Comparison of ENCODE assay signal across 8 cellular contexts in the genomic region with DNA sequence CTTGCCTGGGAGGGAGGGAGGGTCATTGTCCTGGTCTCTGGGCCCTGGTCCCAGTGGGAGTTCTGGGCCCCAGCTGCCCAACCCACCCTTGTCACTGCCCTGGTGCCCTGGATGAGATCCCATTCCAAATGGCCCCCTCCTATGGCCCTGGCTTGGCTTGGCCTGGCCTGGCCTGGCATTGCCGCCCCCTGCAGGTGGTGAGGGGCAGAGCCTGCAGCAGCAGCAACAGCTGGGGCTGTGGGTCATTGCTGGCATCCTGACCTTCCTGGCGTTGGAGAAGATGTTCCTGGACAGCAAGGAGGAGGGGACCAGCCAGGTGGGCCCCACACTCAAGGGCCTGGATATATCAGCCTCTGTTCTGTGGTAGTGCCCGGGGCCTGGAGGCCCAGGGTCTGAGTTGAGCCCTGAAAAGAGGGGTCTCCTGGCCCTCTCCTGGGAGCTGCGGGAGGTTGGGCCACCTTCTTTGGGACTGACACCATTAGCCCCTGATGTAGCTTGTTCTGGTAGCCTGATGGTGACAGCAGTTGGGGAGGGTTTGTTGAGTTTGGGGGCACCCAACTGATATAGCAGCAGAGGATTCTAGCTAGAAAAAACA. TPM values are rescaled to one million over a fixed set of nuclear protein-coding genes. Genes with fewer than 3 reads are reported as not detected.
DNase-seq lines count a peak whose midpoint lies in the region; ATAC-seq and TF ChIP-seq lines count a peak whose summit lies in the region.

No MANE protein-coding gene starts in this region.

- in situ Hi-C loops in brain microvascular endothelial cell (cut with HindIII; ENCODE audit: low pct_ligation_motif_present, low sequenced_read_pairs) = no loop called here

- H3K4me3 ChIP-seq in AG04450 (ENCODE audit: low read depth, low read length) = no peak overlapping the region
- H3K4me3 ChIP-seq in GM12875 (ENCODE audit: low read depth, low read length) = no peak overlapping the region
- no peak overlapping the region for H3K4me3 ChIP-seq in brain microvascular endothelial cell (ENCODE audit: low read depth, low read length)
- no peak overlapping the region for H3K4me3 ChIP-seq in upper lobe of right lung

- TF ChIP-seq CTCF in AG04450 (IDR thresholded peaks at IDR 0.05; ENCODE audit: low read depth, low read length) = peak; percentile 69
- peak; percentile 98 for TF ChIP-seq CTCF in GM12875 (IDR thresholded peaks at IDR 0.05; ENCODE audit: borderline replicate concordance, insufficient read depth, low read depth, low read length)
- peak; percentile 92 for TF ChIP-seq CTCF in brain microvascular endothelial cell (IDR thresholded peaks at IDR 0.05; ENCODE audit: low read depth, low read length, missing control alignments)
- TF ChIP-seq CTCF in upper lobe of right lung (IDR thresholded peaks at IDR 0.05) = peak; percentile 73

- intact Hi-C loops in upper lobe of right lung (cut with DNase I) = no loop called here

- H3K27me3 ChIP-seq in AG04450 (ENCODE audit: control insufficient read depth, insufficient read depth, low read length) (no peaks in the 10 kb centered on the region), brain microvascular endothelial cell (replicated peaks) (no peaks in the 10 kb centered on the region), upper lobe of right lung (no peaks in the 10 kb centered on the region)

- H3K27ac ChIP-seq in AG04450 (ENCODE audit: low read depth, low read length) (peak overlapping the region; percentile 61), brain microvascular endothelial cell (no peak overlapping the region), upper lobe of right lung (peak overlapping the region; percentile 17)

- H3K9me3 ChIP-seq in AG04450 (ENCODE audit: control insufficient read depth, insufficient read depth, low read length) = no peaks in the 10 kb centered on the region; the same call in 1 of the 2 replicates
- H3K9me3 ChIP-seq in upper lobe of right lung = no peaks in the 10 kb centered on the region

- peaks cover 35% of the 10 kb centered on the region for H3K36me3 ChIP-seq in brain microvascular endothelial cell (replicated peaks)
- peaks cover 30% of the 10 kb centered on the region for H3K36me3 ChIP-seq in upper lobe of right lung

- no peak for ATAC-seq in upper lobe of right lung
- ATAC-seq in GM21381 (IDR thresholded peaks at IDR 0.05; ENCODE audit: unreplicated experiment) = no peak

- H3K4me1 ChIP-seq in upper lobe of right lung = peaks cover 50% of the 10 kb centered on the region

- CTCF ChIA-PET in AG04450 (lab: Charles Lee) = interaction anchor here (0.6 to 4.4 kb wide), 11 partner anchors 10 to 198 kb away, joined by 3 to 23 read pairs (median 3); a partner anchor contains a TSS

- DNase-seq in AG04450 (ENCODE audit: low read depth, low spot score) (no peak), SKM-1 treated with dmso at 0.1 percent for 144 hours (lab: John Stamatoyannopoulos, UW; ENCODE audit: unreplicated experiment) (peak; percentile 51), brain microvascular endothelial cell (no peak), medulla oblongata (ENCODE audit: extremely low spot score) (peak; percentile 57), upper lobe of right lung (peak; percentile 81), retina (no peak)

- POLR2A ChIA-PET in AG04450 (lab: Yijun Ruan, JAX) = interaction anchor here (0.7 to 1.1 kb wide), 2 partner anchors 14 to 117 kb away, joined by 3 to 4 read pairs; a partner anchor contains a TSS

RNA-seq across cellular contexts. Expression of a gene that starts 3.9 kb away (rescaled TPM):
- 54.4 and 65.9 TPM in 2 replicates for polyA plus RNA-seq in AG04450 (2011; rRNA removed)
- 26.2 and 33.5 TPM in 2 replicates for polyA minus RNA-seq in AG04450 (2011; rRNA and poly(A)+ RNA removed)
- total RNA-seq in upper lobe of right lung = 62.0 TPM

RNA-seq across cellular contexts. Expression of a gene that starts 14.0 kb away (rescaled TPM):
- 211 and 290 TPM in 2 replicates for polyA plus RNA-seq in AG04450 (2011; rRNA removed)
- polyA minus RNA-seq in AG04450 (2011; rRNA and poly(A)+ RNA removed) = 169 and 172 TPM in 2 replicates
- total RNA-seq in upper lobe of right lung = 79.4 TPM

RNA-seq across cellular contexts. Expression of a gene that starts 33.9 kb away (rescaled TPM):
- not detected in 2 replicates for polyA plus RNA-seq in AG04450 (2011; rRNA removed)
- polyA minus RNA-seq in AG04450 (2011; rRNA and poly(A)+ RNA removed) = not detected in 2 replicates
- total RNA-seq in upper lobe of right lung = 168 TPM

RNA-seq across cellular contexts. Expression of a gene that starts 36.7 kb away (rescaled TPM):
- 0.09 TPM in 1 of 2 replicates, not detected in the other for polyA plus RNA-seq in AG04450 (2011; rRNA removed)
- 0.46 TPM in 1 of 2 replicates, not detected in the other for polyA minus RNA-seq in AG04450 (2011; rRNA and poly(A)+ RNA removed)
- total RNA-seq in upper lobe of right lung = 0.64 TPM

RNA-seq across cellular contexts. Expression of a gene that starts 59.7 kb away (rescaled TPM):
- polyA plus RNA-seq in AG04450 (2011; rRNA removed) = not detected in 2 replicates
- polyA minus RNA-seq in AG04450 (2011; rRNA and poly(A)+ RNA removed) = not detected in 2 replicates
- total RNA-seq in upper lobe of right lung = 0.96 TPM

Comparison
In these comparisons a context has a peak if more than half of its experiments do, and no peak if none do; other contexts are left out.
1. DNase-seq: peak in SKM-1 treated with dmso at 0.1 percent for 144 hours (single experiment), medulla oblongata (single experiment) and upper lobe of right lung (single experiment); none in AG04450 (single experiment), brain microvascular endothelial cell (single experiment) and retina (single experiment).
2. Peak in every context shown above with its lines, with median percentiles within 50 percentile points of each other: CTCF ChIP-seq.